ENCODE assay signal across 8 cellular contexts in genomic region chr15:75347222-75348033, GRCh38. TPM values are rescaled to one million over a fixed set of nuclear protein-coding genes. Genes with fewer than 3 reads are reported as not detected.
DNase-seq lines count a peak whose midpoint lies in the region; ATAC-seq, FAIRE-seq and TF ChIP-seq lines count a peak whose summit lies in the region.

No MANE protein-coding gene starts in this region.

- no peak overlapping the region for H3K23ac ChIP-seq in H1 (ENCODE audit: insufficient read length)

- H3K14ac ChIP-seq in H1 (ENCODE audit: insufficient read length): no peak overlapping the region

- no peak for TF ChIP-seq POLR2A in H1 (IDR thresholded peaks at IDR 0.05; ENCODE audit: control extremely low read depth in 1 of 2, low read depth in 2 of 2, low read length in 2 of 2)

- H2AFZ ChIP-seq in H1 (ENCODE audit: low read length): peak overlapping the region; percentile 69

- H4K20me1 ChIP-seq in H1 (replicated peaks in 1 of 2; ENCODE audit: control insufficient read depth in 1 of 2, insufficient read depth in 2 of 2, low read length in 2 of 2): peaks cover 0 to 7% of the 10 kb centered on the region in 2 experiments

- H3K23me2 ChIP-seq in H1 (ENCODE audit: low read depth, low read length): peaks cover 17% of the 10 kb centered on the region

- no peak for TF ChIP-seq RAD21 in H1 (IDR thresholded peaks at IDR 0.05 in 1 of 2, conservative IDR thresholded peaks at IDR 0.05 in 1 of 2; ENCODE audit: low read depth in 2 of 2, low read length in 2 of 2)

- H3K4me2 ChIP-seq in H1 (ENCODE audit: insufficient read depth in 1 of 2, low read depth in 2 of 2, low read length in 2 of 2): peak overlapping the region; percentile 84 to 85

- peaks cover 0 to 31% (median 16%) of the 10 kb centered on the region in 4 experiments; a peak in 5 of 7 replicates for H3K27me3 ChIP-seq in H1 (replicated peaks in 1 of 4; ENCODE audit: control insufficient read depth in 3 of 4, extremely low read depth in 1 of 4, insufficient read depth in 3 of 4, low read length in 3 of 4)
- H3K27me3 ChIP-seq in mononuclear cell (ENCODE audit: insufficient read depth, low read length): peaks cover 26% of the 10 kb centered on the region

- no peaks in the 10 kb centered on the region for H3K36me3 ChIP-seq in H1 (ENCODE audit: control insufficient read depth in 2 of 4, insufficient read depth in 4 of 4, low read length in 3 of 4)

- peak overlapping the region; percentile 85 for H3K4ac ChIP-seq in H1 (replicated peaks; ENCODE audit: insufficient read length, low read depth, low read length)

- peak overlapping the region; percentile 60 for H3K4me3 Mint-ChIP-seq in activated CD4-positive, alpha-beta memory T cell treated with anti-CD3 and anti-CD28 coated beads, Interleukin-2, amount 10 ng/mL, durations not matched to agents 7 days and 5 days
- H3K4me3 Mint-ChIP-seq in stimulated activated naive CD8-positive, alpha-beta T cell treated with anti-CD3 and anti-CD28 coated beads, Interleukin-15, Interleukin-2, amounts not matched to agents 100 ng/mL and 50 ng/mL, for 24 hours: peak overlapping the region; percentile 68

- no peak overlapping the region; the same call in 1 of the 2 replicates for H2BK5ac ChIP-seq in H1 (ENCODE audit: low read depth, low read length)

- H3K9ac ChIP-seq in H1 (replicated peaks in 1 of 4; ENCODE audit: extremely low read depth in 1 of 4, low read depth in 3 of 4, low read length in 3 of 4): peak overlapping the region in 3 of 4 experiments; percentile 26 to 56 (median 51); a peak in 5 of 7 replicates

- no peak for ATAC-seq in omental fat pad (ENCODE audit: low FRiP score)

- no peak overlapping the region for H3K27ac ChIP-seq in H1 (ENCODE audit: low read depth, low read length)

- H3K79me2 ChIP-seq in H1 (ENCODE audit: control insufficient read depth in 1 of 2, insufficient read depth in 2 of 2, low read length in 2 of 2): no peaks in the 10 kb centered on the region

- H3K9me3 ChIP-seq in H1 (ENCODE audit: insufficient read depth in 2 of 2, low read depth in 1 of 2, low read length in 1 of 2): no peaks in the 10 kb centered on the region
- no peaks in the 10 kb centered on the region for H3K9me3 ChIP-seq in mononuclear cell (ENCODE audit: low read depth, low read length)

- FAIRE-seq in H1 (lab: Jason Lieb, UNC): no peak

- no peak overlapping the region; the same call in 1 of the 2 replicates for H2BK15ac ChIP-seq in H1 (ENCODE audit: low read length)

- TF ChIP-seq CTCF in H1 (IDR thresholded peaks at IDR 0.05; ENCODE audit: control extremely low read depth in 1 of 3, insufficient read depth in 1 of 3, low read depth in 1 of 3, low read length in 3 of 3): no peak
- TF ChIP-seq CTCF in omental fat pad (IDR thresholded peaks at IDR 0.05): no peak

- no peak overlapping the region for H4K5ac ChIP-seq in H1 (ENCODE audit: insufficient read length, low read depth, low read length)

- no peak overlapping the region for H2BK120ac ChIP-seq in H1 (replicated peaks; ENCODE audit: low read depth, low read length)

- peak overlapping the region; percentile 46 for H3K56ac ChIP-seq in H1 (replicated peaks; ENCODE audit: insufficient read length, low read depth, low read length)

- H3K4me3 ChIP-seq in H1 (ENCODE audit: extremely low read depth in 1 of 4, insufficient read depth in 2 of 4, low read depth in 3 of 4, low read length in 4 of 4) (peak overlapping the region; percentile 63 to 87 (median 76)), mononuclear cell (ENCODE audit: low read length) (peak overlapping the region; percentile 56)

- H2AK5ac ChIP-seq in H1 (ENCODE audit: low read depth, low read length): no peak overlapping the region

- peaks cover 49% of the 10 kb centered on the region for H3K36me3 Mint-ChIP-seq in activated CD4-positive, alpha-beta memory T cell treated with anti-CD3 and anti-CD28 coated beads, Interleukin-2, amount 10 ng/mL, durations not matched to agents 7 days and 5 days (ENCODE audit: low read depth)
- H3K36me3 Mint-ChIP-seq in stimulated activated naive CD8-positive, alpha-beta T cell treated with anti-CD3 and anti-CD28 coated beads, Interleukin-15, Interleukin-2, amounts not matched to agents 100 ng/mL and 50 ng/mL, for 24 hours (ENCODE audit: low read depth): peaks cover 13% of the 10 kb centered on the region

- peak overlapping the region; percentile 65 for H4K91ac ChIP-seq in H1 (replicated peaks; ENCODE audit: insufficient read length, low read length)

- peak; percentile 36 to 55 for DNase-seq in NCI-H524 (lab: John Stamatoyannopoulos, UW)
- DNase-seq in NCI-H524 treated with DMSO at 0.1 percent for 48 hours (lab: John Stamatoyannopoulos, UW): no peak
- peak; percentile 12 to 37 for DNase-seq in Kasumi-1 (lab: John Stamatoyannopoulos, UW)
- peak; percentile 29 for DNase-seq in activated CD4-positive, alpha-beta memory T cell treated with anti-CD3 and anti-CD28 coated beads, Interleukin-2, amount 10 ng/mL, durations not matched to agents 7 days and 5 days
- peak in 1 of 2 experiments; percentile 87 for DNase-seq in H1 (ENCODE audit: low read depth in 1 of 2, low spot score in 2 of 2)
- DNase-seq in omental fat pad (ENCODE audit: low spot score): no peak

- 1% methylated on average over 62 of the region's 65 CpGs; no CpG with 5 or more reads in 1 of the 2 experiments for WGBS in H1 (ENCODE audit: extremely low coverage in 1 of 2, insufficient coverage in 1 of 2, insufficient read length in 1 of 2, insufficient replicate concordance in 2 of 2, low coverage in 1 of 2, low lambda C conversion rate in 2 of 2, missing lambda C conversion rate in 1 of 2), 2 experiments

- H3K27ac Mint-ChIP-seq in activated CD4-positive, alpha-beta memory T cell treated with anti-CD3 and anti-CD28 coated beads, Interleukin-2, amount 10 ng/mL, durations not matched to agents 7 days and 5 days: no peak overlapping the region
- H3K27ac Mint-ChIP-seq in stimulated activated naive CD8-positive, alpha-beta T cell treated with anti-CD3 and anti-CD28 coated beads, Interleukin-15, Interleukin-2, amounts not matched to agents 100 ng/mL and 50 ng/mL, for 24 hours: no peak overlapping the region

- TF ChIP-seq EP300 in H1 (IDR thresholded peaks at IDR 0.05; ENCODE audit: borderline replicate concordance in 1 of 2, low read depth in 2 of 2, low read length in 2 of 2): no peak

- POLR2A ChIA-PET in activated CD4-positive, alpha-beta memory T cell treated with anti-CD3 and anti-CD28 coated beads, Interleukin-2, amount 10 ng/mL, durations not matched to agents 7 days and 5 days (lab: Charles Lee): interaction anchor here (1.6 to 9.5 kb wide), 5 partner anchors 12 to 108 kb away, joined by 4 to 89 read pairs (median 7); partner anchors contain the start of genes COMMD4 and MAN2C1
- POLR2A ChIA-PET in H1 (lab: Charles Lee; ENCODE audit: partially characterized antibody): interaction anchor here (1.3 to 8.2 kb wide), 5 partner anchors 8 to 86 kb away, joined by 3 to 69 read pairs (median 8); partner anchors contain the start of genes COMMD4 and MAN2C1

- peaks cover 39% of the 10 kb centered on the region for H3K4me1 Mint-ChIP-seq in activated CD4-positive, alpha-beta memory T cell treated with anti-CD3 and anti-CD28 coated beads, Interleukin-2, amount 10 ng/mL, durations not matched to agents 7 days and 5 days
- peaks cover 36% of the 10 kb centered on the region for H3K4me1 Mint-ChIP-seq in stimulated activated naive CD8-positive, alpha-beta T cell treated with anti-CD3 and anti-CD28 coated beads, Interleukin-15, Interleukin-2, amounts not matched to agents 100 ng/mL and 50 ng/mL, for 24 hours (ENCODE audit: low read depth)

- CTCF ChIA-PET in activated CD4-positive, alpha-beta memory T cell treated with anti-CD3 and anti-CD28 coated beads, Interleukin-2, amount 10 ng/mL, durations not matched to agents 7 days and 5 days (lab: Charles Lee): interaction anchor here (1.1 kb wide), 1 partner anchor 20 kb away, joined by 5 read pairs; no protein-coding TSS in a partner anchor
- CTCF ChIA-PET in H1 (lab: Charles Lee; ENCODE audit: partially characterized antibody): interaction anchor here (1.0 to 1.6 kb wide), 4 partner anchors 11 to 41 kb away, joined by 3 to 6 read pairs (median 4); partner anchors contain the start of gene MAN2C1

- no peaks in the 10 kb centered on the region for H3K79me1 ChIP-seq in H1 (ENCODE audit: low read depth, low read length)

- H3K4me1 ChIP-seq in H1 (replicated peaks in 1 of 4; ENCODE audit: control insufficient read depth in 3 of 4, insufficient read depth in 4 of 4, low read length in 3 of 4) (peaks cover 0 to 9% (median 5%) of the 10 kb centered on the region in 4 experiments; a peak in 4 of 7 replicates), mononuclear cell (ENCODE audit: insufficient read depth, low read length) (peaks cover 44% of the 10 kb centered on the region)

- H3K27me3 Mint-ChIP-seq in activated CD4-positive, alpha-beta memory T cell treated with anti-CD3 and anti-CD28 coated beads, Interleukin-2, amount 10 ng/mL, durations not matched to agents 7 days and 5 days: peaks cover 25% of the 10 kb centered on the region
- H3K27me3 Mint-ChIP-seq in stimulated activated naive CD8-positive, alpha-beta T cell treated with anti-CD3 and anti-CD28 coated beads, Interleukin-15, Interleukin-2, amounts not matched to agents 100 ng/mL and 50 ng/mL, for 24 hours: peaks cover 4% of the 10 kb centered on the region

- peak overlapping the region; percentile 39; the same call in 1 of the 2 replicates for H2BK12ac ChIP-seq in H1 (ENCODE audit: low read depth, low read length)

- peaks cover 18% of the 10 kb centered on the region for H3K9me3 Mint-ChIP-seq in activated CD4-positive, alpha-beta memory T cell treated with anti-CD3 and anti-CD28 coated beads, Interleukin-2, amount 10 ng/mL, durations not matched to agents 7 days and 5 days
- peaks cover 6% of the 10 kb centered on the region for H3K9me3 Mint-ChIP-seq in stimulated activated naive CD8-positive, alpha-beta T cell treated with anti-CD3 and anti-CD28 coated beads, Interleukin-15, Interleukin-2, amounts not matched to agents 100 ng/mL and 50 ng/mL, for 24 hours

- H4K8ac ChIP-seq in H1 (ENCODE audit: extremely low read depth, insufficient read depth, low read length): no peak overlapping the region; the same call in 1 of the 2 replicates

- H2BK20ac ChIP-seq in H1 (ENCODE audit: low read length): no peak overlapping the region

- H3K18ac ChIP-seq in H1 (ENCODE audit: extremely low read depth, low read length): peak overlapping the region; percentile 87

RNA-seq across cellular contexts. Expression of gene NEIL1, which starts 0.6 kb away (rescaled TPM):
- total RNA-seq in activated CD4-positive, alpha-beta memory T cell treated with anti-CD3 and anti-CD28 coated beads, Interleukin-2, amount 10 ng/mL, durations not matched to agents 7 days and 5 days: 1 to 10 TPM; 6.9 to 7.0 TPM
- 10.9 and 12.2 TPM in 2 replicates for total RNA-seq in H1 (2021; fragmentation: NEBNext Ultra II Directional; extraction: Animal tissue kit (Norgen Biotek cat#: 25700))
- 10.4 and 19.5 TPM in 2 replicates for polyA plus RNA-seq in H1 (2011; rRNA removed)
- polyA plus RNA-seq in H1 (2011; cell fraction: cytosol; rRNA removed): 12.4 TPM
- polyA plus RNA-seq in H1 (2011; cell fraction: nucleus; rRNA removed): 49.5 TPM
- polyA plus RNA-seq in H1 (2012, experiment 1 of 2): 14.7 to 18.1 TPM (median 15.4 TPM) in 4 replicates
- 10.2 TPM for polyA plus RNA-seq in H1 (2012, experiment 2 of 2)
- 11.4 TPM for polyA plus RNA-seq in H1 (2013, experiment 1 of 2)
- 8.7 TPM for polyA plus RNA-seq in H1 (2013, experiment 2 of 2)
- 3.5 and 4.2 TPM in 2 replicates for polyA minus RNA-seq in H1 (2011; rRNA and poly(A)+ RNA removed)
- 5.3 TPM for polyA minus RNA-seq in H1 (2011; cell fraction: cytosol; rRNA and poly(A)+ RNA removed)
- polyA minus RNA-seq in H1 (2011; cell fraction: nucleus; rRNA and poly(A)+ RNA removed): 12.7 TPM
- 19.3 TPM for total RNA-seq in mononuclear cell
- total RNA-seq in omental fat pad: 10 to 100 TPM; 13.3 to 41.8 (median 29.9) TPM

RNA-seq across cellular contexts. Expression of gene COMMD4, which starts 11.6 kb away (rescaled TPM):
- total RNA-seq in activated CD4-positive, alpha-beta memory T cell treated with anti-CD3 and anti-CD28 coated beads, Interleukin-2, amount 10 ng/mL, durations not matched to agents 7 days and 5 days: 10 to 100 TPM; 87.8 to 91.0 TPM
- 131 and 132 TPM in 2 replicates for total RNA-seq in H1 (2021; fragmentation: NEBNext Ultra II Directional; extraction: Animal tissue kit (Norgen Biotek cat#: 25700))
- polyA plus RNA-seq in H1 (2011; rRNA removed): 236 and 265 TPM in 2 replicates
- 273 TPM for polyA plus RNA-seq in H1 (2011; cell fraction: cytosol; rRNA removed)
- 252 TPM for polyA plus RNA-seq in H1 (2011; cell fraction: nucleus; rRNA removed)
- polyA plus RNA-seq in H1 (2012, experiment 1 of 2): 109 to 154 TPM (median 150 TPM) in 4 replicates
- 168 TPM for polyA plus RNA-seq in H1 (2012, experiment 2 of 2)
- polyA plus RNA-seq in H1 (2013, experiment 1 of 2): 118 TPM
- polyA plus RNA-seq in H1 (2013, experiment 2 of 2): 115 TPM
- polyA minus RNA-seq in H1 (2011; rRNA and poly(A)+ RNA removed): 51.0 and 53.9 TPM in 2 replicates
- polyA minus RNA-seq in H1 (2011; cell fraction: cytosol; rRNA and poly(A)+ RNA removed): 33.5 TPM
- 38.7 TPM for polyA minus RNA-seq in H1 (2011; cell fraction: nucleus; rRNA and poly(A)+ RNA removed)
- total RNA-seq in mononuclear cell (8.9 TPM), omental fat pad (10 to 100 TPM; 41.4 to 71.6 (median 50.7) TPM)

RNA-seq across cellular contexts. Expression of gene MAN2C1, which starts 21.0 kb away (rescaled TPM):
- 100 to 1,000 TPM; 174 to 196 TPM for total RNA-seq in activated CD4-positive, alpha-beta memory T cell treated with anti-CD3 and anti-CD28 coated beads, Interleukin-2, amount 10 ng/mL, durations not matched to agents 7 days and 5 days
- total RNA-seq in H1 (2021; fragmentation: NEBNext Ultra II Directional; extraction: Animal tissue kit (Norgen Biotek cat#: 25700)): 79.1 and 88.9 TPM in 2 replicates
- polyA plus RNA-seq in H1 (2011; rRNA removed): 56.3 and 92.9 TPM in 2 replicates
- 79.0 TPM for polyA plus RNA-seq in H1 (2011; cell fraction: cytosol; rRNA removed)
- polyA plus RNA-seq in H1 (2011; cell fraction: nucleus; rRNA removed): 521 TPM
- 66.5 to 112 TPM (median 91.4 TPM) in 4 replicates for polyA plus RNA-seq in H1 (2012, experiment 1 of 2)
- 59.8 TPM for polyA plus RNA-seq in H1 (2012, experiment 2 of 2)
- polyA plus RNA-seq in H1 (2013, experiment 1 of 2): 35.5 TPM
- 29.7 TPM for polyA plus RNA-seq in H1 (2013, experiment 2 of 2)
- polyA minus RNA-seq in H1 (2011; rRNA and poly(A)+ RNA removed): 49.7 and 55.5 TPM in 2 replicates
- 53.7 TPM for polyA minus RNA-seq in H1 (2011; cell fraction: cytosol; rRNA and poly(A)+ RNA removed)
- 195 TPM for polyA minus RNA-seq in H1 (2011; cell fraction: nucleus; rRNA and poly(A)+ RNA removed)
- total RNA-seq in mononuclear cell (135 TPM), omental fat pad (100 to 1,000 TPM; 108 to 391 (median 171) TPM)

Comparison
In these comparisons a context has a peak if more than half of its experiments do, and no peak if none do; other contexts are left out.
1. DNase-seq: peak in NCI-H524 (2 of 2), Kasumi-1 (2 of 2) and activated CD4-positive, alpha-beta memory T cell treated with anti-CD3 and anti-CD28 coated beads, Interleukin-2, amount 10 ng/mL, durations not matched to agents 7 days and 5 days (single experiment); none in NCI-H524 treated with DMSO at 0.1 percent for 48 hours (single experiment) and omental fat pad (single experiment).